1 cellular context compared by ENCODE assay signal in the genomic region with DNA sequence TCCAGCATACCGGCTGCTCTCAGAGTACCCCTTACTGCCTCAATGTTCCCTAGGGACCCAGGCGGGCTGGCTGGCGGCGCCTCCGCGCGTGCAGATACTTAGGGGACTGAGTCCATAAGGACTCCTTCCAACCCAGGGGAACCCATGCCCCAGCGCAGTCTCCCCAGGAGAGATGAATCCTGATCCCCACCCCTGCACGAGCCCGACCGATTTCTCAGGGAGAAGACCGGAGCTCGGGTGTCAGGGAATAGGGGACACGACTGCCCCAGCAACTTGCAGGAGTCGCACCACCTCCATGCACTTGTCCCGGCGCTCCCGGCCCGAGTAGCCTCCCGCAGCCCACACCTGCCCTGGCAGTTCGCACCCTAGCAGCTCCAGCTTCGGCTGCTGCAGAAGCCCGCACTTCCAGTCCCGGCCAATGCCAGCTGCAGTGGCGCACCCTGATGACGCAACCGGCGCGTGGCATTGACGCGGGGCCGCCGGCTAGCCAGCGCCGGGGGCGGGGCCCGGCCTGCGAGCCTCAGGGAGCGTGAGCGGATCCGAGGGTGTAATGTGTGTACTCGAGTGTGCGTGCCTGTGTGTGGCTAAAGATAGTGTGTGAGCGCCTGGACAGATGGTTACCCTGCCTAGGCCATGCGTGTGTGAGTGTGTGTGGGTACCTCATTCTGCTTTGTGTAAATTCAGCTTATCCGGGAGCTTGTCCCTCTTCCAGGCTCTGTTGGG.
TF ChIP-seq lines count a peak whose summit lies in the region.

A gene with protein sequence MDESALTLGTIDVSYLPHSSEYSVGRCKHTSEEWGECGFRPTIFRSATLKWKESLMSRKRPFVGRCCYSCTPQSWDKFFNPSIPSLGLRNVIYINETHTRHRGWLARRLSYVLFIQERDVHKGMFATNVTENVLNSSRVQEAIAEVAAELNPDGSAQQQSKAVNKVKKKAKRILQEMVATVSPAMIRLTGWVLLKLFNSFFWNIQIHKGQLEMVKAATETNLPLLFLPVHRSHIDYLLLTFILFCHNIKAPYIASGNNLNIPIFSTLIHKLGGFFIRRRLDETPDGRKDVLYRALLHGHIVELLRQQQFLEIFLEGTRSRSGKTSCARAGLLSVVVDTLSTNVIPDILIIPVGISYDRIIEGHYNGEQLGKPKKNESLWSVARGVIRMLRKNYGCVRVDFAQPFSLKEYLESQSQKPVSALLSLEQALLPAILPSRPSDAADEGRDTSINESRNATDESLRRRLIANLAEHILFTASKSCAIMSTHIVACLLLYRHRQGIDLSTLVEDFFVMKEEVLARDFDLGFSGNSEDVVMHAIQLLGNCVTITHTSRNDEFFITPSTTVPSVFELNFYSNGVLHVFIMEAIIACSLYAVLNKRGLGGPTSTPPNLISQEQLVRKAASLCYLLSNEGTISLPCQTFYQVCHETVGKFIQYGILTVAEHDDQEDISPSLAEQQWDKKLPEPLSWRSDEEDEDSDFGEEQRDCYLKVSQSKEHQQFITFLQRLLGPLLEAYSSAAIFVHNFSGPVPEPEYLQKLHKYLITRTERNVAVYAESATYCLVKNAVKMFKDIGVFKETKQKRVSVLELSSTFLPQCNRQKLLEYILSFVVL (minus strand): TSS at position 437 of the 723 bp plus-strand sequence. CDS start 1,981 bp downstream, outside the sequence.

TF ChIP-seq in GM12878, 131 proteins besides CTCF, POLR2A, EP300 and RAD21 (continued from another document and continues in another):
- TF ChIP-seq NRF1 (conservative IDR thresholded peaks at IDR 0.05; ENCODE audit: low read depth, low read length) (0 out of 2 replicates have a peak, but pooled peaks have one; percentile 6), SIX5 (IDR thresholded peaks at IDR 0.05; ENCODE audit: low read depth, low read length, severe bottlenecking) (peak; percentile 54), ZNF207 (IDR thresholded peaks at IDR 0.05; ENCODE audit: borderline replicate concordance) (peak; percentile 94), FOXM1 (IDR thresholded peaks at IDR 0.05; ENCODE audit: low read depth, low read length) (no peak), ZNF217 (IDR thresholded peaks at IDR 0.05) (no peak), BHLHE40 (IDR thresholded peaks at IDR 0.05; ENCODE audit: borderline replicate concordance in 1 of 2, low read depth in 2 of 2, low read length in 1 of 2) (peak; percentile 44 to 80; a peak in 2 of 4 replicates), ZNF622 (IDR thresholded peaks at IDR 0.05) (no peak), TAF1 (IDR thresholded peaks at IDR 0.05; ENCODE audit: borderline replicate concordance, low read depth, low read length) (peak; percentile 75; the same call in 1 of the 2 replicates), RAD51 (IDR thresholded peaks at IDR 0.05) (no peak), IKZF2 (IDR thresholded peaks at IDR 0.05) (peak; percentile 32 to 49; a peak in 2 of 4 replicates), SIN3A (IDR thresholded peaks at IDR 0.05; ENCODE audit: low read depth, low read length) (peak; percentile 98), IRF4 (IDR thresholded peaks at IDR 0.05; ENCODE audit: low read depth, low read length) (0 out of 2 replicates have a peak, but pooled peaks have one; percentile 11), TCF3 (IDR thresholded peaks at IDR 0.05; ENCODE audit: borderline replicate concordance, insufficient read depth, low read depth, low read length) (peak; percentile 99), KAT2A (conservative IDR thresholded peaks at IDR 0.05; ENCODE audit: control insufficient read depth, low read depth, low read length) (no peak), CBX3 (IDR thresholded peaks at IDR 0.05; ENCODE audit: borderline replicate concordance, low read depth) (no peak), RCOR1 (conservative IDR thresholded peaks at IDR 0.05; ENCODE audit: low read depth, low read length) (no peak), EGR1 (IDR thresholded peaks at IDR 0.05; ENCODE audit: borderline replicate concordance in 1 of 2, low read depth in 2 of 2, low read length in 2 of 2) (peak in 1 of 2 experiments; percentile 62; a peak in 1 of 3 replicates), GATAD2B (conservative IDR thresholded peaks at IDR 0.05; ENCODE audit: low read depth) (0 out of 2 replicates have a peak, but pooled peaks have one; percentile 27), MEF2B (IDR thresholded peaks at IDR 0.05; ENCODE audit: partially characterized antibody, poor library complexity, severe bottlenecking) (peak; percentile 77), HDGF (IDR thresholded peaks at IDR 0.05) (peak; percentile 86), MTA3 (IDR thresholded peaks at IDR 0.05; ENCODE audit: borderline replicate concordance, low read length) (no peak), RFX5 (IDR thresholded peaks at IDR 0.05; ENCODE audit: low read depth, low read length) (peak; percentile 64; the same call in 1 of the 2 replicates), MXI1 (IDR thresholded peaks at IDR 0.05; ENCODE audit: low read depth, low read length) (peak; percentile 95), SREBF1 (IDR thresholded peaks at IDR 0.05; ENCODE audit: low read length) (no peak), BACH1 (IDR thresholded peaks at IDR 0.05; ENCODE audit: borderline replicate concordance) (peak; percentile 64; the same call in 1 of the 2 replicates), SMAD1 (IDR thresholded peaks at IDR 0.05; ENCODE audit: low read depth, partially characterized antibody) (no peak), NFXL1 (IDR thresholded peaks at IDR 0.05; ENCODE audit: borderline replicate concordance) (no peak), BMI1 (IDR thresholded peaks at IDR 0.05; ENCODE audit: borderline replicate concordance) (no peak), ZBED1 (IDR thresholded peaks at IDR 0.05; ENCODE audit: borderline replicate concordance) (no peak; the same call in 1 of the 2 replicates), CHD1 (IDR thresholded peaks at IDR 0.05; ENCODE audit: low read depth, low read length) (no peak), NR2C2 (IDR thresholded peaks at IDR 0.05; ENCODE audit: borderline replicate concordance, control insufficient read depth, insufficient read length, low read depth) (no peak), ESRRA (IDR thresholded peaks at IDR 0.05; ENCODE audit: low read length) (no peak), NR2F1 (conservative IDR thresholded peaks at IDR 0.05) (no peak), YY1 (IDR thresholded peaks at IDR 0.05; ENCODE audit: low read depth, low read length) (peak; percentile 82), PAX5 (IDR thresholded peaks at IDR 0.05; ENCODE audit: borderline replicate concordance, low read depth, low read length) (no peak), ZSCAN29 (IDR thresholded peaks at IDR 0.05) (no peak), ASH2L (IDR thresholded peaks at IDR 0.05; ENCODE audit: borderline replicate concordance, low read depth) (peak; percentile 87; the same call in 1 of the 2 replicates), STAT1 (conservative IDR thresholded peaks at IDR 0.05) (0 out of 2 replicates have a peak, but pooled peaks have one; percentile 80), TBL1XR1 (IDR thresholded peaks at IDR 0.05; ENCODE audit: low read depth, low read length) (peak; percentile 64; the same call in 1 of the 2 replicates)
- TF ChIP-seq, protein P1, sequence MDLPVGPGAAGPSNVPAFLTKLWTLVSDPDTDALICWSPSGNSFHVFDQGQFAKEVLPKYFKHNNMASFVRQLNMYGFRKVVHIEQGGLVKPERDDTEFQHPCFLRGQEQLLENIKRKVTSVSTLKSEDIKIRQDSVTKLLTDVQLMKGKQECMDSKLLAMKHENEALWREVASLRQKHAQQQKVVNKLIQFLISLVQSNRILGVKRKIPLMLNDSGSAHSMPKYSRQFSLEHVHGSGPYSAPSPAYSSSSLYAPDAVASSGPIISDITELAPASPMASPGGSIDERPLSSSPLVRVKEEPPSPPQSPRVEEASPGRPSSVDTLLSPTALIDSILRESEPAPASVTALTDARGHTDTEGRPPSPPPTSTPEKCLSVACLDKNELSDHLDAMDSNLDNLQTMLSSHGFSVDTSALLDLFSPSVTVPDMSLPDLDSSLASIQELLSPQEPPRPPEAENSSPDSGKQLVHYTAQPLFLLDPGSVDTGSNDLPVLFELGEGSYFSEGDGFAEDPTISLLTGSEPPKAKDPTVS (IDR thresholded peaks at IDR 0.05; ENCODE audit: low read depth, low read length), result no peak
- TF ChIP-seq, protein P2, sequence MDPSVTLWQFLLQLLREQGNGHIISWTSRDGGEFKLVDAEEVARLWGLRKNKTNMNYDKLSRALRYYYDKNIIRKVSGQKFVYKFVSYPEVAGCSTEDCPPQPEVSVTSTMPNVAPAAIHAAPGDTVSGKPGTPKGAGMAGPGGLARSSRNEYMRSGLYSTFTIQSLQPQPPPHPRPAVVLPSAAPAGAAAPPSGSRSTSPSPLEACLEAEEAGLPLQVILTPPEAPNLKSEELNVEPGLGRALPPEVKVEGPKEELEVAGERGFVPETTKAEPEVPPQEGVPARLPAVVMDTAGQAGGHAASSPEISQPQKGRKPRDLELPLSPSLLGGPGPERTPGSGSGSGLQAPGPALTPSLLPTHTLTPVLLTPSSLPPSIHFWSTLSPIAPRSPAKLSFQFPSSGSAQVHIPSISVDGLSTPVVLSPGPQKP (IDR thresholded peaks at IDR 0.05; ENCODE audit: low read depth, low read length), result peak; percentile 68; the same call in 1 of the 2 replicates
- TF ChIP-seq, protein P3, sequence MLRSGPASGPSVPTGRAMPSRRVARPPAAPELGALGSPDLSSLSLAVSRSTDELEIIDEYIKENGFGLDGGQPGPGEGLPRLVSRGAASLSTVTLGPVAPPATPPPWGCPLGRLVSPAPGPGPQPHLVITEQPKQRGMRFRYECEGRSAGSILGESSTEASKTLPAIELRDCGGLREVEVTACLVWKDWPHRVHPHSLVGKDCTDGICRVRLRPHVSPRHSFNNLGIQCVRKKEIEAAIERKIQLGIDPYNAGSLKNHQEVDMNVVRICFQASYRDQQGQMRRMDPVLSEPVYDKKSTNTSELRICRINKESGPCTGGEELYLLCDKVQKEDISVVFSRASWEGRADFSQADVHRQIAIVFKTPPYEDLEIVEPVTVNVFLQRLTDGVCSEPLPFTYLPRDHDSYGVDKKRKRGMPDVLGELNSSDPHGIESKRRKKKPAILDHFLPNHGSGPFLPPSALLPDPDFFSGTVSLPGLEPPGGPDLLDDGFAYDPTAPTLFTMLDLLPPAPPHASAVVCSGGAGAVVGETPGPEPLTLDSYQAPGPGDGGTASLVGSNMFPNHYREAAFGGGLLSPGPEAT (IDR thresholded peaks at IDR 0.05; ENCODE audit: low read depth), result peak; percentile 89
- TF ChIP-seq, protein P4, sequence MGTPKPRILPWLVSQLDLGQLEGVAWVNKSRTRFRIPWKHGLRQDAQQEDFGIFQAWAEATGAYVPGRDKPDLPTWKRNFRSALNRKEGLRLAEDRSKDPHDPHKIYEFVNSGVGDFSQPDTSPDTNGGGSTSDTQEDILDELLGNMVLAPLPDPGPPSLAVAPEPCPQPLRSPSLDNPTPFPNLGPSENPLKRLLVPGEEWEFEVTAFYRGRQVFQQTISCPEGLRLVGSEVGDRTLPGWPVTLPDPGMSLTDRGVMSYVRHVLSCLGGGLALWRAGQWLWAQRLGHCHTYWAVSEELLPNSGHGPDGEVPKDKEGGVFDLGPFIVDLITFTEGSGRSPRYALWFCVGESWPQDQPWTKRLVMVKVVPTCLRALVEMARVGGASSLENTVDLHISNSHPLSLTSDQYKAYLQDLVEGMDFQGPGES (IDR thresholded peaks at IDR 0.05), result peak; percentile 54; the same call in 1 of the 2 replicates
- TF ChIP-seq, protein P5, sequence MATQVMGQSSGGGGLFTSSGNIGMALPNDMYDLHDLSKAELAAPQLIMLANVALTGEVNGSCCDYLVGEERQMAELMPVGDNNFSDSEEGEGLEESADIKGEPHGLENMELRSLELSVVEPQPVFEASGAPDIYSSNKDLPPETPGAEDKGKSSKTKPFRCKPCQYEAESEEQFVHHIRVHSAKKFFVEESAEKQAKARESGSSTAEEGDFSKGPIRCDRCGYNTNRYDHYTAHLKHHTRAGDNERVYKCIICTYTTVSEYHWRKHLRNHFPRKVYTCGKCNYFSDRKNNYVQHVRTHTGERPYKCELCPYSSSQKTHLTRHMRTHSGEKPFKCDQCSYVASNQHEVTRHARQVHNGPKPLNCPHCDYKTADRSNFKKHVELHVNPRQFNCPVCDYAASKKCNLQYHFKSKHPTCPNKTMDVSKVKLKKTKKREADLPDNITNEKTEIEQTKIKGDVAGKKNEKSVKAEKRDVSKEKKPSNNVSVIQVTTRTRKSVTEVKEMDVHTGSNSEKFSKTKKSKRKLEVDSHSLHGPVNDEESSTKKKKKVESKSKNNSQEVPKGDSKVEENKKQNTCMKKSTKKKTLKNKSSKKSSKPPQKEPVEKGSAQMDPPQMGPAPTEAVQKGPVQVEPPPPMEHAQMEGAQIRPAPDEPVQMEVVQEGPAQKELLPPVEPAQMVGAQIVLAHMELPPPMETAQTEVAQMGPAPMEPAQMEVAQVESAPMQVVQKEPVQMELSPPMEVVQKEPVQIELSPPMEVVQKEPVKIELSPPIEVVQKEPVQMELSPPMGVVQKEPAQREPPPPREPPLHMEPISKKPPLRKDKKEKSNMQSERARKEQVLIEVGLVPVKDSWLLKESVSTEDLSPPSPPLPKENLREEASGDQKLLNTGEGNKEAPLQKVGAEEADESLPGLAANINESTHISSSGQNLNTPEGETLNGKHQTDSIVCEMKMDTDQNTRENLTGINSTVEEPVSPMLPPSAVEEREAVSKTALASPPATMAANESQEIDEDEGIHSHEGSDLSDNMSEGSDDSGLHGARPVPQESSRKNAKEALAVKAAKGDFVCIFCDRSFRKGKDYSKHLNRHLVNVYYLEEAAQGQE (IDR thresholded peaks at IDR 0.05; ENCODE audit: low read depth, low read length), result no peak
- TF ChIP-seq, protein P6, sequence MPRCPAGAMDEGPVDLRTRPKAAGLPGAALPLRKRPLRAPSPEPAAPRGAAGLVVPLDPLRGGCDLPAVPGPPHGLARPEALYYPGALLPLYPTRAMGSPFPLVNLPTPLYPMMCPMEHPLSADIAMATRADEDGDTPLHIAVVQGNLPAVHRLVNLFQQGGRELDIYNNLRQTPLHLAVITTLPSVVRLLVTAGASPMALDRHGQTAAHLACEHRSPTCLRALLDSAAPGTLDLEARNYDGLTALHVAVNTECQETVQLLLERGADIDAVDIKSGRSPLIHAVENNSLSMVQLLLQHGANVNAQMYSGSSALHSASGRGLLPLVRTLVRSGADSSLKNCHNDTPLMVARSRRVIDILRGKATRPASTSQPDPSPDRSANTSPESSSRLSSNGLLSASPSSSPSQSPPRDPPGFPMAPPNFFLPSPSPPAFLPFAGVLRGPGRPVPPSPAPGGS (IDR thresholded peaks at IDR 0.05; ENCODE audit: borderline replicate concordance, insufficient read depth, low read depth, low read length, poor library complexity, severe bottlenecking), result no peak
- TF ChIP-seq, protein P7, sequence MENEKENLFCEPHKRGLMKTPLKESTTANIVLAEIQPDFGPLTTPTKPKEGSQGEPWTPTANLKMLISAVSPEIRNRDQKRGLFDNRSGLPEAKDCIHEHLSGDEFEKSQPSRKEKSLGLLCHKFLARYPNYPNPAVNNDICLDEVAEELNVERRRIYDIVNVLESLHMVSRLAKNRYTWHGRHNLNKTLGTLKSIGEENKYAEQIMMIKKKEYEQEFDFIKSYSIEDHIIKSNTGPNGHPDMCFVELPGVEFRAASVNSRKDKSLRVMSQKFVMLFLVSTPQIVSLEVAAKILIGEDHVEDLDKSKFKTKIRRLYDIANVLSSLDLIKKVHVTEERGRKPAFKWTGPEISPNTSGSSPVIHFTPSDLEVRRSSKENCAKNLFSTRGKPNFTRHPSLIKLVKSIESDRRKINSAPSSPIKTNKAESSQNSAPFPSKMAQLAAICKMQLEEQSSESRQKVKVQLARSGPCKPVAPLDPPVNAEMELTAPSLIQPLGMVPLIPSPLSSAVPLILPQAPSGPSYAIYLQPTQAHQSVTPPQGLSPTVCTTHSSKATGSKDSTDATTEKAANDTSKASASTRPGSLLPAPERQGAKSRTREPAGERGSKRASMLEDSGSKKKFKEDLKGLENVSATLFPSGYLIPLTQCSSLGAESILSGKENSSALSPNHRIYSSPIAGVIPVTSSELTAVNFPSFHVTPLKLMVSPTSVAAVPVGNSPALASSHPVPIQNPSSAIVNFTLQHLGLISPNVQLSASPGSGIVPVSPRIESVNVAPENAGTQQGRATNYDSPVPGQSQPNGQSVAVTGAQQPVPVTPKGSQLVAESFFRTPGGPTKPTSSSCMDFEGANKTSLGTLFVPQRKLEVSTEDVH (IDR thresholded peaks at IDR 0.05; ENCODE audit: low read depth, partially characterized antibody), result no peak
